Comparison of ENCODE assay signal across 24 cellular contexts in the genomic region with DNA sequence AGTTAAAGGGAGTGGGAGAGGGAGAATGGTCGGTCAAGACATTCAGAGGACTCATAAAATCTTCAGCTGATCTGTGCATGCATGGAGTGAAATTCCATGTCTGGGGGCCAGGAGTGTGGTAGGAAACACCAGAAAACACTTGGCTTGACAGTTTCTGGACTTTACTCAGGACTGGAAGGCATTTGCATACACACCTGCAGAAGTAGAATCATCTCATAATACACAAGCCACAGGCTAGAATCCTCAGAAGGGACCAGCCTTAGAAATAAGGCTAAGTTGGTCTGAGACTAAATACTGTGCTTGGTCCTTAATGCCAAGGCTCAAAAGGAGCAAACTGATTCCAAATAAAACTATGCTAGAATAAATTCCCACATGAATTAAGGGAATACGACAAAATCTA.
"Had no signal": no experiment of that assay in that cellular context is flagged by ENCODE, and none has a peak within 500 bp of the region (broad histone marks: within the 10 kb centered on the region; RNA-seq: fewer than 3 reads in every experiment).

No MANE protein-coding gene starts in this region.

- H3K27ac Mint-ChIP-seq: natural killer cell; nephron; neural progenitor cell; stimulated activated effector memory CD8-positive, alpha-beta T cell treated with anti-CD3 and anti-CD28 coated beads, Interleukin-12 subunit alpha, Interleukin-12 subunit beta, amount 100 ng/mL, for 72 hours; stimulated activated naive B cell treated with anti-CD40 and anti-IgM and Interleukin-4, amounts not matched to agents 10 μg/mL and 1 μg/mL and 100 μg/mL, for 72 hours; stimulated activated naive CD8-positive, alpha-beta T cell treated with anti-CD3 and anti-CD28 coated beads, Interleukin-15, Interleukin-2, amounts not matched to agents 100 ng/mL and 50 ng/mL, for 24 hours had no signal

- H3K9ac ChIP-seq: neural progenitor cell had no signal

- H2AFZ ChIP-seq: neural progenitor cell had no signal

- H3K27me3 ChIP-seq: neural progenitor cell, pancreas, right lobe of liver, sigmoid colon, stomach, thyroid gland, tibial nerve, upper lobe of left lung, vagina had no signal

- H3K27me3 Mint-ChIP-seq: stimulated activated naive B cell treated with anti-CD40 and anti-IgM and Interleukin-4, amounts not matched to agents 10 μg/mL and 1 μg/mL and 100 μg/mL, for 72 hours; stimulated activated naive CD8-positive, alpha-beta T cell treated with anti-CD3 and anti-CD28 coated beads, Interleukin-15, Interleukin-2, amounts not matched to agents 100 ng/mL and 50 ng/mL, for 24 hours had no signal

- H3K4me3 ChIP-seq: neural progenitor cell, pancreas, prostate gland, right lobe of liver, sigmoid colon, stomach, thoracic aorta, thyroid gland, tibial nerve, upper lobe of left lung, vagina had no signal

- H3K4me1 ChIP-seq: neural progenitor cell, pancreas, prostate gland, sigmoid colon, stomach, thyroid gland, tibial nerve, upper lobe of left lung, vagina had no signal

- H3K4me1 Mint-ChIP-seq: natural killer cell; nephron; neural progenitor cell; stimulated activated effector memory CD8-positive, alpha-beta T cell treated with anti-CD3 and anti-CD28 coated beads, Interleukin-12 subunit alpha, Interleukin-12 subunit beta, amount 100 ng/mL, for 72 hours; stimulated activated naive B cell treated with anti-CD40 and anti-IgM and Interleukin-4, amounts not matched to agents 10 μg/mL and 1 μg/mL and 100 μg/mL, for 72 hours had no signal

- H3K27ac ChIP-seq: neural progenitor cell, pancreas, prostate gland, right lobe of liver, sigmoid colon, stomach, thoracic aorta, thyroid gland, tibial nerve, upper lobe of left lung, vagina had no signal

- H3K4me3 Mint-ChIP-seq: natural killer cell; nephron; neural progenitor cell; stimulated activated effector memory CD8-positive, alpha-beta T cell treated with anti-CD3 and anti-CD28 coated beads, Interleukin-12 subunit alpha, Interleukin-12 subunit beta, amount 100 ng/mL, for 72 hours; stimulated activated naive B cell treated with anti-CD40 and anti-IgM and Interleukin-4, amounts not matched to agents 10 μg/mL and 1 μg/mL and 100 μg/mL, for 72 hours; stimulated activated naive CD8-positive, alpha-beta T cell treated with anti-CD3 and anti-CD28 coated beads, Interleukin-15, Interleukin-2, amounts not matched to agents 100 ng/mL and 50 ng/mL, for 24 hours had no signal

- H3K4me2 ChIP-seq: neural progenitor cell had no signal

- ATAC-seq: natural killer cell; pancreas; right cardiac atrium; right lobe of liver; stimulated activated effector memory CD8-positive, alpha-beta T cell treated with anti-CD3 and anti-CD28 coated beads, Interleukin-12 subunit alpha, Interleukin-12 subunit beta, amount 100 ng/mL, for 72 hours; stimulated activated naive B cell treated with anti-CD40 and anti-IgM and Interleukin-4, amounts not matched to agents 10 μg/mL and 1 μg/mL and 100 μg/mL, for 72 hours had no signal

- H3K9me3 ChIP-seq: pancreas, prostate gland, right lobe of liver, thoracic aorta, thyroid gland, vagina had no signal

- H3K36me3 ChIP-seq: neural progenitor cell, pancreas, prostate gland, right lobe of liver, sigmoid colon, stomach, thoracic aorta, thyroid gland, tibial nerve, upper lobe of left lung, vagina had no signal

- DNase-seq: natural killer cell; occipital lobe; pancreas; right cardiac atrium; right lobe of liver; sigmoid colon; small intestine; stimulated activated CD4-positive, alpha-beta T cell treated with anti-CD3 and anti-CD28 coated beads, Interleukin-15, amount 100 ng/mL, for 24 hours; stimulated activated CD4-positive, alpha-beta T cell treated with anti-CD3 and anti-CD28 coated beads, Interleukin-2, amount 100 ng/mL, for 24 hours; stimulated activated CD4-positive, alpha-beta T cell treated with anti-CD3 and anti-CD28 coated beads, Interleukin-2, amount 100 ng/mL, for 48 hours; stimulated activated CD4-positive, alpha-beta T cell treated with anti-CD3 and anti-CD28 coated beads, Interleukin-4, amount 100 ng/mL, for 24 hours; stimulated activated naive B cell treated with anti-CD40 and anti-IgM and Interleukin-4, amounts not matched to agents 10 μg/mL and 1 μg/mL and 100 μg/mL, for 72 hours; stimulated activated naive CD4-positive, alpha-beta T cell treated with Interleukin-2 at 50 U/mL for 16 hours; stomach; thyroid gland; upper lobe of left lung had no signal

- H3K36me3 Mint-ChIP-seq: natural killer cell; neural progenitor cell; stimulated activated effector memory CD8-positive, alpha-beta T cell treated with anti-CD3 and anti-CD28 coated beads, Interleukin-12 subunit alpha, Interleukin-12 subunit beta, amount 100 ng/mL, for 72 hours; stimulated activated naive B cell treated with anti-CD40 and anti-IgM and Interleukin-4, amounts not matched to agents 10 μg/mL and 1 μg/mL and 100 μg/mL, for 72 hours had no signal
